29 cellular contexts compared by ENCODE assay signal in the genomic region with DNA sequence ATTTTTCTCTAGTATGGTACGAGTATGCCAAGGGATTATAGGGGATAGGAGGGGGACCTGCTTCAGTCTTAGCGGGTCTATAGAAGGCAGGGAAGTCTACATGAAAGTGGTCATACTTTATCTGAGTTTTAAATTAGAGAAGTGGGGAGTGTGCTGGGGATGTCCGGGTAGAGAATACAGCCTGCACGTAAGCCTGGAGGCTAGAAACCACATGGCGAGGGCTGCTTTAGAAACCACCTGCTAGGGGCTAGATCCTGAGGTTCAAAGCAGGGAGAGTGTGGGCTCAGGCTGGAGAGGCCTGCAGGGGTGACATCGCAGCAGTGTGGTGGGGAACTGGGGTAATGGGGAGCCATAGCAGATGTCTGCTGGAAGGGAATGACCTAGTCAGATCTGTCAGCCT.
DNase-seq lines count a peak whose midpoint lies in the region; ATAC-seq and TF ChIP-seq lines count a peak whose summit lies in the region.
"Had no signal": no experiment of that assay in that cellular context is flagged by ENCODE, and none has a peak within 500 bp of the region (broad histone marks: within the 10 kb centered on the region; RNA-seq: fewer than 3 reads in every experiment).

No MANE protein-coding gene starts in this region.

- CTCF ChIA-PET in MCF 10A (lab: Yijun Ruan, JAX): interaction anchor here (0.7 to 1.4 kb wide), 5 partner anchors 18 to 220 kb away, joined by 3 to 5 read pairs (median 3); no protein-coding TSS in a partner anchor

- H3K4me3 Mint-ChIP-seq in brain (no peak overlapping the region), MCF 10A (ENCODE audit: unreplicated experiment) (no peak overlapping the region)
- H3K4me3 Mint-ChIP-seq: activated CD4-positive, alpha-beta memory T cell treated with anti-CD3 and anti-CD28 coated beads, Interleukin-2, amount 10 ng/mL, durations not matched to agents 7 days and 5 days; activated naive CD8-positive, alpha-beta T cell treated with anti-CD3 and anti-CD28 coated beads for 36 hours; CD8-positive, alpha-beta T cell; endodermal cell; stimulated activated naive CD8-positive, alpha-beta T cell treated with anti-CD3 and anti-CD28 coated beads, Interleukin-15, Interleukin-2, amounts not matched to agents 100 ng/mL and 50 ng/mL, for 24 hours had no signal

- H3K79me2 ChIP-seq in DND-41 (ENCODE audit: insufficient read depth, low read length): no peaks in the 10 kb centered on the region

- H3K4me2 ChIP-seq in DND-41 (ENCODE audit: insufficient read depth, low read length): no peak overlapping the region
- H3K4me2 ChIP-seq: A549 had no signal

- BruUV-seq in MCF 10A (replicated peaks; lab: Mats Ljungman, UMichigan): no TSS peak

- H3K36me3 Mint-ChIP-seq in brain (no peaks in the 10 kb centered on the region), MCF 10A (ENCODE audit: insufficient read depth, unreplicated experiment) (peaks cover 11% of the 10 kb centered on the region)
- H3K36me3 Mint-ChIP-seq: activated naive CD8-positive, alpha-beta T cell treated with anti-CD3 and anti-CD28 coated beads for 36 hours; CD8-positive, alpha-beta T cell had no signal

- H3K4me1 ChIP-seq in DND-41 (ENCODE audit: insufficient read depth, low read length): no peaks in the 10 kb centered on the region
- H3K4me1 ChIP-seq: A549, psoas muscle, uterus had no signal

- no peaks in the 10 kb centered on the region for H3K36me3 ChIP-seq in DND-41 (ENCODE audit: insufficient read depth, low read length)
- H3K36me3 ChIP-seq: thoracic aorta, uterus had no signal

- H3K9ac ChIP-seq in DND-41 (ENCODE audit: low read depth, low read length): no peak overlapping the region

- TF ChIP-seq CTCF in DND-41 (IDR thresholded peaks at IDR 0.05; ENCODE audit: borderline replicate concordance, extremely low read depth, low read length, poor library complexity, severe bottlenecking) (no peak), GM20000 (IDR thresholded peaks at IDR 0.05; ENCODE audit: extremely low read depth, missing control alignments) (no peak), NB4 (IDR thresholded peaks at IDR 0.05; ENCODE audit: low read depth, low read length) (no peak), brain (conservative IDR thresholded peaks at IDR 0.05) (no peak), MCF 10A (IDR thresholded peaks at IDR 0.05; ENCODE audit: unreplicated experiment) (no peak)

- POLR2A ChIA-PET in MCF 10A (lab: Yijun Ruan, JAX): no interaction called here

- H3K27ac ChIP-seq in DND-41 (ENCODE audit: low read length): no peak overlapping the region
- H3K27ac ChIP-seq: thoracic aorta, uterus had no signal

- no peak overlapping the region for H2AFZ ChIP-seq in DND-41 (ENCODE audit: low read depth, low read length)

- H3K9me3 ChIP-seq in DND-41 (ENCODE audit: insufficient read depth, low read length, severe bottlenecking): no peaks in the 10 kb centered on the region
- H3K9me3 ChIP-seq: A549, psoas muscle, thoracic aorta, uterus had no signal

- H3K4me1 Mint-ChIP-seq in brain: peaks cover 38% of the 10 kb centered on the region
- peaks cover 4% of the 10 kb centered on the region for H3K4me1 Mint-ChIP-seq in MCF 10A (ENCODE audit: insufficient read depth, unreplicated experiment)
- H3K4me1 Mint-ChIP-seq: activated CD4-positive, alpha-beta memory T cell treated with anti-CD3 and anti-CD28 coated beads, Interleukin-2, amount 10 ng/mL, durations not matched to agents 7 days and 5 days; activated naive CD8-positive, alpha-beta T cell treated with anti-CD3 and anti-CD28 coated beads for 36 hours had no signal

- intact Hi-C loops in MCF 10A (cut with micrococcal nuclease): loop anchor here (5.0 kb wide), 1 partner anchor 217 kb away; no protein-coding TSS in a partner anchor

- H3K27me3 Mint-ChIP-seq in brain (no peaks in the 10 kb centered on the region), MCF 10A (ENCODE audit: insufficient read depth, unreplicated experiment) (no peaks in the 10 kb centered on the region)
- H3K27me3 Mint-ChIP-seq: activated CD4-positive, alpha-beta memory T cell treated with anti-CD3 and anti-CD28 coated beads, Interleukin-2, amount 10 ng/mL, durations not matched to agents 7 days and 5 days; activated naive CD8-positive, alpha-beta T cell treated with anti-CD3 and anti-CD28 coated beads for 36 hours; stimulated activated naive CD8-positive, alpha-beta T cell treated with anti-CD3 and anti-CD28 coated beads, Interleukin-15, Interleukin-2, amounts not matched to agents 100 ng/mL and 50 ng/mL, for 24 hours had no signal

- TF ChIP-seq POLR2A in NB4 (IDR thresholded peaks at IDR 0.05; ENCODE audit: extremely low read depth, insufficient read length): no peak

- H3K4me3 ChIP-seq in DND-41 (ENCODE audit: low read depth in 1 of 2, low read length in 2 of 2) (no peak overlapping the region), NB4 (ENCODE audit: low read depth, low read length) (no peak overlapping the region)
- H3K4me3 ChIP-seq: A549, psoas muscle, thoracic aorta, uterus had no signal

- H3K27me3 ChIP-seq in DND-41 (ENCODE audit: insufficient read depth, low read length, poor library complexity): no peaks in the 10 kb centered on the region
- H3K27me3 ChIP-seq: uterus had no signal

- peak; percentile 54 for ATAC-seq in DND-41 (ENCODE audit: insufficient read depth, low read depth)
- no peak for ATAC-seq in HG03378 (IDR thresholded peaks at IDR 0.05; ENCODE audit: unreplicated experiment)
- ATAC-seq: CD8-positive, alpha-beta T cell had no signal

- no peaks in the 10 kb centered on the region for H4K20me1 ChIP-seq in DND-41 (ENCODE audit: insufficient read depth, low read length)

- H3K9me3 Mint-ChIP-seq in brain (peaks cover 0 to 3% (median 0%) of the 10 kb centered on the region in 5 experiments), MCF 10A (ENCODE audit: unreplicated experiment) (no peaks in the 10 kb centered on the region)
- H3K9me3 Mint-ChIP-seq: activated CD4-positive, alpha-beta memory T cell treated with anti-CD3 and anti-CD28 coated beads, Interleukin-2, amount 10 ng/mL, durations not matched to agents 7 days and 5 days; activated naive CD8-positive, alpha-beta T cell treated with anti-CD3 and anti-CD28 coated beads for 36 hours; CD8-positive, alpha-beta T cell; endodermal cell; stimulated activated naive CD8-positive, alpha-beta T cell treated with anti-CD3 and anti-CD28 coated beads, Interleukin-15, Interleukin-2, amounts not matched to agents 100 ng/mL and 50 ng/mL, for 24 hours had no signal

- H3K27ac Mint-ChIP-seq in brain (peak overlapping the region in 3 of 5 experiments; percentile 0 to 12 (median 9)), MCF 10A (ENCODE audit: low read depth, unreplicated experiment) (no peak overlapping the region)
- H3K27ac Mint-ChIP-seq: activated CD4-positive, alpha-beta memory T cell treated with anti-CD3 and anti-CD28 coated beads, Interleukin-2, amount 10 ng/mL, durations not matched to agents 7 days and 5 days; activated naive CD8-positive, alpha-beta T cell treated with anti-CD3 and anti-CD28 coated beads for 36 hours; CD8-positive, alpha-beta T cell; endodermal cell; stimulated activated naive CD8-positive, alpha-beta T cell treated with anti-CD3 and anti-CD28 coated beads, Interleukin-15, Interleukin-2, amounts not matched to agents 100 ng/mL and 50 ng/mL, for 24 hours had no signal

- DNase-seq in DND-41 (peak; percentile 17), GM20000 (ENCODE audit: low spot score) (peak; percentile 37), NB4 (ENCODE audit: low read depth) (peak; percentile 63), MCF 10A (ENCODE audit: unreplicated experiment) (no peak), NCI-H2171 treated with DMSO at 0.1 percent for 48 hours (lab: John Stamatoyannopoulos, UW) (no peak)
- DNase-seq in activated effector memory CD4-positive, alpha-beta T cell treated with anti-CD3 and anti-CD28 coated beads, Interleukin-2, amount 50 U/mL, for 16 hours: no peak
- DNase-seq: activated CD4-positive, alpha-beta memory T cell treated with anti-CD3 and anti-CD28 coated beads, Interleukin-2, amount 10 ng/mL, durations not matched to agents 7 days and 5 days; activated CD4-positive, alpha-beta T cell treated with anti-CD3 and anti-CD28 coated beads for 1 hour; activated effector memory CD4-positive, alpha-beta T cell treated with Interleukin-2 at 50 U/mL for 16 hours; activated naive CD8-positive, alpha-beta T cell treated with anti-CD3 and anti-CD28 coated beads for 36 hours; AML-193; aorta; CD8-positive, alpha-beta T cell; endodermal cell; foreskin fibroblast; head of caudate nucleus; Karpas-422; kidney; NCI-H1092; NCI-H187 treated with DMSO at 0.1 percent for 48 hours; NCI-H526; psoas muscle; T-helper 2 cell; uterus had no signal

Comparison
In these comparisons a context has a peak if more than half of its experiments do, and no peak if none do; other contexts are left out.
1. DNase-seq: peak in DND-41 (single experiment), GM20000 (single experiment) and NB4 (single experiment); none in MCF 10A (single experiment), NCI-H2171 treated with DMSO at 0.1 percent for 48 hours (single experiment) and activated effector memory CD4-positive, alpha-beta T cell treated with anti-CD3 and anti-CD28 coated beads, Interleukin-2, amount 50 U/mL, for 16 hours (single experiment).